ENCODE assay signal across 13 cellular contexts in genomic region chr12:59737725-59738463, GRCh38.
DNase-seq lines count a peak whose midpoint lies in the region; ATAC-seq and TF ChIP-seq lines count a peak whose summit lies in the region.
"Had no signal": no experiment of that assay in that cellular context is flagged by ENCODE, and none has a peak within 500 bp of the region (broad histone marks: within the 10 kb centered on the region; RNA-seq: fewer than 3 reads in every experiment).

No MANE protein-coding gene starts in this region.

- H3K9ac ChIP-seq in trophoblast cell (ENCODE audit: low read length), result no peak overlapping the region

- no peak overlapping the region for H3K4me2 ChIP-seq in trophoblast cell (ENCODE audit: low read length)

- H2BK12ac ChIP-seq in trophoblast cell (ENCODE audit: low read length), result no peak overlapping the region

- H3K4me3 ChIP-seq in left ventricle myocardium inferior (peak overlapping the region; percentile 24), right cardiac atrium (ENCODE audit: low read length) (no peak overlapping the region), fibroblast of villous mesenchyme (ENCODE audit: low read depth, low read length) (no peak overlapping the region), lower leg skin (ENCODE audit: low read depth, poor library complexity, severe bottlenecking) (no peak overlapping the region), left lung (no peak overlapping the region), trophoblast cell (ENCODE audit: low read depth, low read length) (no peak overlapping the region)
- H3K4me3 ChIP-seq: SJSA1 had no signal

- H2BK120ac ChIP-seq in trophoblast cell (ENCODE audit: insufficient read depth, low read length, poor library complexity), result no peak overlapping the region

- no peak overlapping the region for H2AFZ ChIP-seq in trophoblast cell (ENCODE audit: insufficient read depth, low read length, poor library complexity)

- H3K36me3 ChIP-seq in left ventricle myocardium inferior, result no peaks in the 10 kb centered on the region
- H3K36me3 ChIP-seq in left lung, result no peaks in the 10 kb centered on the region
- H3K36me3 ChIP-seq in trophoblast cell (ENCODE audit: control insufficient read depth in 1 of 2, insufficient read depth in 2 of 2, low read length in 2 of 2), result no peaks in the 10 kb centered on the region
- H3K36me3 ChIP-seq: SJSA1 had no signal

- no peak overlapping the region for H4K8ac ChIP-seq in trophoblast cell (ENCODE audit: low read depth, low read length)

- intact Hi-C loops in left ventricle myocardium inferior (cut with micrococcal nuclease), result no loop called here
- intact Hi-C loops in right cardiac atrium (cut with DNase I), result no loop called here
- intact Hi-C loops in lower leg skin (cut with DNase I; ENCODE audit: low total_unique reads), result no loop called here
- intact Hi-C loops in left lung (cut with DNase I), result no loop called here

- ATAC-seq in right cardiac atrium (no peak), left lung (no peak)
- ATAC-seq: effector memory CD8-positive, alpha-beta T cell had no signal

- no peak for DNase-seq in left ventricle myocardium inferior
- DNase-seq in right cardiac atrium, result no peak
- peak; percentile 34 for DNase-seq in RPMI7951 (ENCODE audit: low read depth)
- DNase-seq in fibroblast of villous mesenchyme (ENCODE audit: low read depth), result peak; percentile 46
- DNase-seq in lower leg skin (ENCODE audit: low spot score in 2 of 2), result no peak
- DNase-seq in kidney tubule cell (ENCODE audit: low spot score), result no peak
- no peak for DNase-seq in left lung
- no peak for DNase-seq in trophoblast cell
- DNase-seq: activated CD8-positive, alpha-beta memory T cell treated with anti-CD3 and anti-CD28 coated beads, Interleukin-2, amount 50 U/mL, for 4 hours; AML-193; effector memory CD8-positive, alpha-beta T cell; NCI-H2029 had no signal

- 69% methylated on average over 3 of the region's 3 CpGs for WGBS in right cardiac atrium
- 35 to 45% methylated on average over 3 of the region's 3 CpGs for WGBS in lower leg skin, 2 donors
- WGBS in trophoblast cell (ENCODE audit: extremely low coverage, insufficient coverage, insufficient read length), result no CpG with 5 or more reads among the region's 3 CpGs

- H3K4me1 ChIP-seq in left ventricle myocardium inferior (peaks cover 58% of the 10 kb centered on the region), right cardiac atrium (ENCODE audit: control insufficient read depth, insufficient read depth, low read length) (peaks cover 6% of the 10 kb centered on the region), left lung (no peaks in the 10 kb centered on the region), trophoblast cell (ENCODE audit: control insufficient read depth in 1 of 2, insufficient read depth in 2 of 2, low read length in 2 of 2) (peaks cover 2 to 4% of the 10 kb centered on the region in 2 experiments)
- H3K4me1 ChIP-seq: SJSA1 had no signal

- H3K14ac ChIP-seq in trophoblast cell (ENCODE audit: low read length), result no peak overlapping the region

- H4K91ac ChIP-seq in trophoblast cell (ENCODE audit: low read depth, low read length), result no peak overlapping the region

- H2AK5ac ChIP-seq in trophoblast cell (ENCODE audit: low read length), result no peak overlapping the region

- no peak overlapping the region for H3K18ac ChIP-seq in trophoblast cell (ENCODE audit: low read length)

- no peaks in the 10 kb centered on the region for H3K79me1 ChIP-seq in trophoblast cell (ENCODE audit: low read length)

- TF ChIP-seq CTCF in left ventricle myocardium inferior (IDR thresholded peaks at IDR 0.05; ENCODE audit: borderline replicate concordance) (no peak), fibroblast of villous mesenchyme (IDR thresholded peaks at IDR 0.05; ENCODE audit: insufficient read depth, low read depth, low read length) (no peak), lower leg skin (IDR thresholded peaks at IDR 0.05) (no peak), left lung (IDR thresholded peaks at IDR 0.05) (no peak)

- no peak overlapping the region for H3K23ac ChIP-seq in trophoblast cell (ENCODE audit: low read length)

- no peak overlapping the region for H3K4ac ChIP-seq in trophoblast cell (ENCODE audit: low read depth, low read length)

- TF ChIP-seq POLR2A in lower leg skin (IDR thresholded peaks at IDR 0.05), result no peak

- no peak overlapping the region for H2BK5ac ChIP-seq in trophoblast cell (ENCODE audit: low read depth, low read length, poor library complexity)

- H3K27me3 ChIP-seq in left ventricle myocardium inferior (ENCODE audit: low read depth) (no peaks in the 10 kb centered on the region), right cardiac atrium (ENCODE audit: control insufficient read depth, insufficient read depth) (no peaks in the 10 kb centered on the region), left lung (no peaks in the 10 kb centered on the region), trophoblast cell (ENCODE audit: insufficient read depth, low read length) (no peaks in the 10 kb centered on the region)
- H3K27me3 ChIP-seq: SJSA1 had no signal

- H3K79me2 ChIP-seq in trophoblast cell (ENCODE audit: control insufficient read depth, insufficient read depth, low read length, poor library complexity), result no peaks in the 10 kb centered on the region

- H3K9me3 ChIP-seq in left ventricle myocardium inferior (replicated peaks), result no peaks in the 10 kb centered on the region
- H3K9me3 ChIP-seq in right cardiac atrium (ENCODE audit: control insufficient read depth, low read length), result no peaks in the 10 kb centered on the region
- H3K9me3 ChIP-seq in left lung, result no peaks in the 10 kb centered on the region
- H3K9me3 ChIP-seq in trophoblast cell (ENCODE audit: insufficient read depth, low read depth, low read length), result no peaks in the 10 kb centered on the region
- H3K9me3 ChIP-seq: SJSA1 had no signal

- H4K12ac ChIP-seq in trophoblast cell (ENCODE audit: low read depth, low read length), result no peak overlapping the region

- peak overlapping the region; percentile 38 for H3K27ac ChIP-seq in left ventricle myocardium inferior (replicated peaks)
- no peak overlapping the region for H3K27ac ChIP-seq in right cardiac atrium (ENCODE audit: low read length)
- H3K27ac ChIP-seq in left lung, result peak overlapping the region in 1 of 2 donors; percentile 28
- H3K27ac ChIP-seq in trophoblast cell (ENCODE audit: low read depth, low read length), result no peak overlapping the region
- H3K27ac ChIP-seq: SJSA1 had no signal

Comparison
In these comparisons a context has a peak if more than half of its experiments do, and no peak if none do; other contexts are left out.
1. DNase-seq: peak in RPMI7951 (single experiment) and fibroblast of villous mesenchyme (single experiment); none in left ventricle myocardium inferior (single experiment), right cardiac atrium (0 of 3), lower leg skin (0 of 2), kidney tubule cell (single experiment), left lung (0 of 2) and trophoblast cell (0 of 2).